In the genomic region with DNA sequence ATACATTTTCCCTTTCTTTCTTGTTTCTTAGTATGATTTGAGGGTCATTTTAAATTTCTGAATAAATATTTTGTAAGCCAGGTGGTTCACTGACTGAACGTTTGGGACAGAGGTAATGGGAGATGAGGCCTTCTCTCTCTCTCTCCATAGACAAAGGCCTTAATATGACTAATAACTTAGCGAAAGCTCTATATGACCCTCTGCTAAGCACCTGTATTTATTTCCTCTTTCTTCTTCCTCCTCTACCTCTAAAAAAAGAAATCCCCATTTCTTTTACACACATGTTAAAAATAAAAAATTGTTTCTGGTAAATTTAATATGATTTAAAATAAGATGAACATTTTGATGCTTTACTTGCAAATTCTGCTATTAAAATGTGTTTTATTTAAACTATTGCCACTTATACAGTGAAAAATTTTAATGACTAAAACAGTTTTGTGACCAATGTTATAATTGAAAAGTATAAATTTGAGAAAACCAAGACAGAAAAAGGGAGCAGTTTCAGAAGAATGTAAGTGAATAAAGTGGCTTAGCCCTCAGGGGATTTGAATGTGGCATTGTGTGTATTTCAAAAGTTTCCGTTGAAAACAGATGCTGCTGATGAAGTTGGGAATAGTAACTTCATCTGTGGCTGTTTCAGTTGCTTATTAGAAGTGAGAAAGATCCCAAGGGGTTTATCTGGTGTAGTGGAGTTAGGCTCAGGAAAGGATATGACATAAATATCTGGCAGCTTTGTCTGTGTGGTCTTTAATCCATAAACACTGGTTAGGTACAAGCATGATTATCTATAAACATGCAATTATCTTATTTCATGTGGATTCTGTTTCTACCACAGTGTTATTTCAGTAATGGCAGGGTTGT, we compare ENCODE assay signal across 9 cellular contexts.
A peak's percentile ranks its signal among the peaks of the same experiment; 100 is the strongest.
DNase-seq lines count a peak whose midpoint lies in the region; ATAC-seq, FAIRE-seq and TF ChIP-seq lines count a peak whose summit lies in the region.
"Had no signal": no experiment of that assay in that cellular context is flagged by ENCODE, and none has a peak within 500 bp of the region (broad histone marks: within the 10 kb centered on the region; RNA-seq: fewer than 3 reads in every experiment).

No MANE protein-coding gene starts in this region.

- FAIRE-seq in bronchial epithelial cell (lab: Jason Lieb, UNC), result no peak

- H3K4me1 ChIP-seq in BLaER1 treated with 17β-estradiol and CSF1 and Interleukin-3, amounts not matched to agents 10 nM and 100 nM, result peaks cover 77 to 98% (median 94%) of the 10 kb centered on the region in 10 experiments
- H3K4me1 ChIP-seq in stomach (peaks cover 0 to 19% (median 2%) of the 10 kb centered on the region in 4 donors), ovary (ENCODE audit: insufficient read depth) (no peaks in the 10 kb centered on the region), left lung (peaks cover 0 to 12% of the 10 kb centered on the region in 2 donors)

- H3K4me2 ChIP-seq in BLaER1 treated with 17β-estradiol and CSF1 and Interleukin-3, amounts not matched to agents 10 nM and 100 nM, result peak overlapping the region; percentile 48 to 95 (median 79); a peak in 21 of 22 replicates

- peak; percentile 8 for DNase-seq in GM19238 (ENCODE audit: insufficient read length, low spot score)
- DNase-seq in bronchial epithelial cell (ENCODE audit: low read depth), result peak; percentile 57
- DNase-seq in stomach, result no peak
- DNase-seq in ovary, result no peak
- DNase-seq in activated CD4-positive, alpha-beta T cell treated with anti-CD3 and anti-CD28 coated beads, Interleukin-2, amount 50 U/mL, for 48 hours, result no peak
- no peak for DNase-seq in left lung
- DNase-seq: right cardiac atrium had no signal

- intact Hi-C loops in stomach (cut with DNase I; ENCODE audit: low total_unique reads), result no loop called here
- intact Hi-C loops in ovary (cut with DNase I), result no loop called here
- intact Hi-C loops in left lung (cut with DNase I), result no loop called here

- peak overlapping the region in 4 of 10 experiments; percentile 12 to 45 (median 40); a peak in 5 of 20 replicates for H3K4me3 ChIP-seq in BLaER1 treated with 17β-estradiol and CSF1 and Interleukin-3, amounts not matched to agents 10 nM and 100 nM
- H3K4me3 ChIP-seq in bronchial epithelial cell (ENCODE audit: low read depth, low read length) (no peak overlapping the region), stomach (no peak overlapping the region), ovary (no peak overlapping the region), left lung (no peak overlapping the region)

- peak overlapping the region; percentile 14 to 98 (median 86); a peak in 21 of 22 replicates for H3K27ac ChIP-seq in BLaER1 treated with 17β-estradiol and CSF1 and Interleukin-3, amounts not matched to agents 10 nM and 100 nM
- H3K27ac ChIP-seq in stomach (no peak overlapping the region), ovary (no peak overlapping the region), left lung (no peak overlapping the region)

- TF ChIP-seq CTCF in bronchial epithelial cell (IDR thresholded peaks at IDR 0.05; ENCODE audit: insufficient read depth, low read length, severe bottlenecking), result no peak
- no peak for TF ChIP-seq CTCF in stomach (IDR thresholded peaks at IDR 0.05)
- TF ChIP-seq CTCF in ovary (IDR thresholded peaks at IDR 0.05), result no peak
- no peak for TF ChIP-seq CTCF in left lung (IDR thresholded peaks at IDR 0.05)

- TF ChIP-seq EP300 in stomach (IDR thresholded peaks at IDR 0.05) (no peak), ovary (IDR thresholded peaks at IDR 0.05) (no peak)

- H3K36me3 ChIP-seq in BLaER1 treated with 17β-estradiol and CSF1 and Interleukin-3, amounts not matched to agents 10 nM and 100 nM, result peaks cover 0 to 44% (median 10%) of the 10 kb centered on the region in 11 experiments; a peak in 11 of 22 replicates
- no peaks in the 10 kb centered on the region for H3K36me3 ChIP-seq in bronchial epithelial cell (ENCODE audit: control insufficient read depth, insufficient read depth, low read length)
- no peaks in the 10 kb centered on the region for H3K36me3 ChIP-seq in stomach
- H3K36me3 ChIP-seq in ovary, result no peaks in the 10 kb centered on the region
- H3K36me3 ChIP-seq in left lung, result no peaks in the 10 kb centered on the region

- peaks cover 0 to under 1% (median 0%) of the 10 kb centered on the region in 11 experiments; a peak in 1 of 22 replicates for H3K9me3 ChIP-seq in BLaER1 treated with 17β-estradiol and CSF1 and Interleukin-3, amounts not matched to agents 10 nM and 100 nM (replicated peaks in 1 of 11)
- no peaks in the 10 kb centered on the region for H3K9me3 ChIP-seq in stomach
- H3K9me3 ChIP-seq in ovary, result no peaks in the 10 kb centered on the region
- H3K9me3 ChIP-seq in left lung, result no peaks in the 10 kb centered on the region

- ATAC-seq in HG03159 (IDR thresholded peaks at IDR 0.05; ENCODE audit: unreplicated experiment) (peak; percentile 51), left lung (no peak)
- ATAC-seq: right cardiac atrium had no signal

- 63 to 79% (median 77%) methylated on average over 3 of the region's 3 CpGs for WGBS in stomach, 5 donors
- 59 to 67% (median 67%) methylated on average over 3 of the region's 3 CpGs for WGBS in ovary, 3 donors

- H3K9ac ChIP-seq in BLaER1 treated with 17β-estradiol and CSF1 and Interleukin-3, amounts not matched to agents 10 nM and 100 nM, result peak overlapping the region in 10 of 11 experiments; percentile 34 to 86 (median 74); a peak in 16 of 22 replicates

- H4K20me1 ChIP-seq in BLaER1 treated with 17β-estradiol and CSF1 and Interleukin-3, amounts not matched to agents 10 nM and 100 nM, result 0 out of 22 replicates have a peak, but pooled peaks cover 0 to 4% (median 0%) of the 10 kb centered on the region in 11 experiments

- no peaks in the 10 kb centered on the region for H3K27me3 ChIP-seq in BLaER1 treated with 17β-estradiol and CSF1 and Interleukin-3, amounts not matched to agents 10 nM and 100 nM
- H3K27me3 ChIP-seq in bronchial epithelial cell (ENCODE audit: control insufficient read depth, insufficient read depth, low read length), result no peaks in the 10 kb centered on the region
- no peaks in the 10 kb centered on the region for H3K27me3 ChIP-seq in stomach
- H3K27me3 ChIP-seq in ovary, result no peaks in the 10 kb centered on the region
- H3K27me3 ChIP-seq in left lung, result no peaks in the 10 kb centered on the region

- TF ChIP-seq POLR2A in stomach (IDR thresholded peaks at IDR 0.05) (no peak), ovary (IDR thresholded peaks at IDR 0.05) (no peak)

Comparison
In these comparisons a context has a peak if more than half of its experiments do, and no peak if none do; other contexts are left out.
1. H3K27ac ChIP-seq: peak in BLaER1 treated with 17β-estradiol and CSF1 and Interleukin-3, amounts not matched to agents 10 nM and 100 nM (11 of 11); none in stomach (0 of 5), ovary (0 of 2) and left lung (0 of 2).
2. DNase-seq: peak in GM19238 (single experiment) and bronchial epithelial cell (single experiment); none in stomach (single experiment), ovary (0 of 5), activated CD4-positive, alpha-beta T cell treated with anti-CD3 and anti-CD28 coated beads, Interleukin-2, amount 50 U/mL, for 48 hours (0 of 2) and left lung (0 of 2).